6 cellular contexts compared by ENCODE assay signal in the genomic region with DNA sequence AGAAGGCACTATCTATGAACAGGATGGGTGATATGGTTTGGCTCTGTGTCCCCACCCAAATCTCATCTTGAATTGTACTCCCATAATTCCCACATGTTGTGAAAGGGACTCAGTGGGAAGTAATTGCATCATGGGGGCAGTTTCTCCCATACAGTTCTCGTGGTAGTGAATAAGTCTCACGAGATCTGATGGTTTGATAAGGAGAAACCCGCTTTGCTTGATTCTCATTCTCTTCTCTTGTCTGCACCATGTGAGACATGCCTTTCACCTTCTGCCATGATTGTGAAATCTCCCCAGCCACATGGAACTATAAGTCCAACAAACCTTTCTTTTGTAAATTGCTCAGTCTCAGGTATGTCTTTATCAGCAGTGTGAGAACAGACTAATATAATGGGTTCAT. TPM values are rescaled to one million over a fixed set of nuclear protein-coding genes. Genes with fewer than 3 reads are reported as not detected.
"Had no signal": no experiment of that assay in that cellular context is flagged by ENCODE, and none has a peak within 500 bp of the region (broad histone marks: within the 10 kb centered on the region; RNA-seq: fewer than 3 reads in every experiment).

No MANE protein-coding gene starts in this region.

RNA-seq across cellular contexts. Expression of a gene that starts 41.9 kb away (rescaled TPM):
- total RNA-seq: activated CD4-positive, alpha-beta memory T cell treated with anti-CD3 and anti-CD28 coated beads, Interleukin-2, amount 10 ng/mL, durations not matched to agents 7 days and 5 days; activated CD8-positive, alpha-beta memory T cell treated with anti-CD3 and anti-CD28 coated beads, Interleukin-2, amount 10 ng/mL, durations not matched to agents 7 days and 5 days; ascending aorta; SJCRH30; T-helper 1 cell treated with Interleukin-12 subunit alpha and Interleukin-12 subunit beta and Interleukin-4 antibody, amounts not matched to agents 30 ng/mL and 1 ng/mL, for 36 hours; T-helper 2 cell treated with Interferon-gamma antibody and Interleukin-4, amounts not matched to agents 100 ng/mL and 5 ng/mL, for 36 hours had no signal

RNA-seq across cellular contexts. Expression of a gene that starts 59.2 kb away (rescaled TPM):
- total RNA-seq: activated CD4-positive, alpha-beta memory T cell treated with anti-CD3 and anti-CD28 coated beads, Interleukin-2, amount 10 ng/mL, durations not matched to agents 7 days and 5 days; activated CD8-positive, alpha-beta memory T cell treated with anti-CD3 and anti-CD28 coated beads, Interleukin-2, amount 10 ng/mL, durations not matched to agents 7 days and 5 days; T-helper 1 cell treated with Interleukin-12 subunit alpha and Interleukin-12 subunit beta and Interleukin-4 antibody, amounts not matched to agents 30 ng/mL and 1 ng/mL, for 36 hours; T-helper 2 cell treated with Interferon-gamma antibody and Interleukin-4, amounts not matched to agents 100 ng/mL and 5 ng/mL, for 36 hours had no signal
